In genomic region chr10:48777056-48777455, GRCh38 we compare ENCODE assay signal across 16 cellular contexts.
DNase-seq lines count a peak whose midpoint lies in the region; ATAC-seq and TF ChIP-seq lines count a peak whose summit lies in the region.
"Had no signal": no experiment of that assay in that cellular context is flagged by ENCODE, and none has a peak within 500 bp of the region (broad histone marks: within the 10 kb centered on the region; RNA-seq: fewer than 3 reads in every experiment).

No MANE protein-coding gene starts in this region.

- WGBS in esophagus muscularis mucosa: 78% methylated on average over 3 of the region's 3 CpGs

- no peak for TF ChIP-seq CTCF in esophagus muscularis mucosa (IDR thresholded peaks at IDR 0.05)
- TF ChIP-seq CTCF in osteocyte (IDR thresholded peaks at IDR 0.05): no peak
- no peak for TF ChIP-seq CTCF in upper lobe of right lung (IDR thresholded peaks at IDR 0.05)

- H3K27ac ChIP-seq in esophagus muscularis mucosa (replicated peaks in 1 of 4): no peak overlapping the region
- H3K27ac ChIP-seq in upper lobe of right lung: no peak overlapping the region
- H3K27ac ChIP-seq: GM23248 had no signal

- H3K36me3 ChIP-seq in esophagus muscularis mucosa (no peaks in the 10 kb centered on the region), upper lobe of right lung (no peaks in the 10 kb centered on the region)

- TF ChIP-seq POLR2A in esophagus muscularis mucosa (IDR thresholded peaks at IDR 0.05; ENCODE audit: low read depth): no peak

- no peak for TF ChIP-seq EP300 in esophagus muscularis mucosa (IDR thresholded peaks at IDR 0.05)

- H3K36me3 Mint-ChIP-seq in osteocyte (ENCODE audit: unreplicated experiment): no peaks in the 10 kb centered on the region
- no peaks in the 10 kb centered on the region for H3K36me3 Mint-ChIP-seq in natural killer cell treated with Interleukin-12 subunit alpha and Interleukin-12 subunit beta and Interleukin-15 and Interleukin-18, amount 100 ng/mL, for 72 hours
- H3K36me3 Mint-ChIP-seq: CD4-positive, alpha-beta memory T cell had no signal

- H3K27me3 ChIP-seq in esophagus muscularis mucosa (no peaks in the 10 kb centered on the region), upper lobe of right lung (no peaks in the 10 kb centered on the region)

- H3K4me3 Mint-ChIP-seq in osteocyte (ENCODE audit: unreplicated experiment): no peak overlapping the region
- H3K4me3 Mint-ChIP-seq in natural killer cell treated with Interleukin-12 subunit alpha and Interleukin-12 subunit beta and Interleukin-15 and Interleukin-18, amount 100 ng/mL, for 72 hours: no peak overlapping the region
- H3K4me3 Mint-ChIP-seq: CD4-positive, alpha-beta memory T cell; H9 had no signal

- ATAC-seq in left lobe of liver: no peak
- peak; percentile 20 for ATAC-seq in upper lobe of right lung
- no peak for ATAC-seq in GM18498 (IDR thresholded peaks at IDR 0.05; ENCODE audit: unreplicated experiment)
- ATAC-seq in natural killer cell treated with Interleukin-12 subunit alpha and Interleukin-12 subunit beta and Interleukin-15 and Interleukin-18, amount 100 ng/mL, for 72 hours: no peak
- ATAC-seq: HCT116 had no signal

- no peak overlapping the region for H3K27ac Mint-ChIP-seq in osteocyte (ENCODE audit: unreplicated experiment)
- H3K27ac Mint-ChIP-seq in natural killer cell treated with Interleukin-12 subunit alpha and Interleukin-12 subunit beta and Interleukin-15 and Interleukin-18, amount 100 ng/mL, for 72 hours: no peak overlapping the region
- H3K27ac Mint-ChIP-seq: CD4-positive, alpha-beta memory T cell; H9 had no signal

- no peaks in the 10 kb centered on the region for H3K9me3 ChIP-seq in esophagus muscularis mucosa
- no peaks in the 10 kb centered on the region for H3K9me3 ChIP-seq in upper lobe of right lung

- H3K4me1 Mint-ChIP-seq in osteocyte (ENCODE audit: unreplicated experiment): no peaks in the 10 kb centered on the region
- no peaks in the 10 kb centered on the region for H3K4me1 Mint-ChIP-seq in natural killer cell treated with Interleukin-12 subunit alpha and Interleukin-12 subunit beta and Interleukin-15 and Interleukin-18, amount 100 ng/mL, for 72 hours (ENCODE audit: low read depth in 2 of 2)
- H3K4me1 Mint-ChIP-seq: CD4-positive, alpha-beta memory T cell had no signal

- no peaks in the 10 kb centered on the region for H3K27me3 Mint-ChIP-seq in osteocyte (ENCODE audit: unreplicated experiment)
- H3K27me3 Mint-ChIP-seq in natural killer cell treated with Interleukin-12 subunit alpha and Interleukin-12 subunit beta and Interleukin-15 and Interleukin-18, amount 100 ng/mL, for 72 hours: no peaks in the 10 kb centered on the region

- peak; percentile 57 for DNase-seq in esophagus muscularis mucosa (ENCODE audit: extremely low spot score)
- DNase-seq in left lobe of liver (ENCODE audit: low spot score): peak; percentile 22
- DNase-seq in osteocyte (ENCODE audit: extremely low spot score, unreplicated experiment): peak; percentile 63
- DNase-seq in upper lobe of right lung: no peak
- no peak for DNase-seq in natural killer cell treated with Interleukin-12 subunit alpha and Interleukin-12 subunit beta and Interleukin-15 and Interleukin-18, amount 100 ng/mL, for 72 hours (ENCODE audit: low spot score)
- DNase-seq: C1 segment of cervical spinal cord; Calu3; CD4-positive, alpha-beta memory T cell; COR-L47; DMS53; DMS79 treated with DMSO at 0.1 percent for 48 hours; GF-D8; GM23248; H9 had no signal

- H3K4me1 ChIP-seq in esophagus muscularis mucosa (no peaks in the 10 kb centered on the region), upper lobe of right lung (no peaks in the 10 kb centered on the region)

- intact Hi-C loops in esophagus muscularis mucosa (cut with DNase I) (no loop called here), upper lobe of right lung (cut with DNase I) (no loop called here)

- no peaks in the 10 kb centered on the region for H3K9me3 Mint-ChIP-seq in osteocyte (ENCODE audit: unreplicated experiment)
- H3K9me3 Mint-ChIP-seq in natural killer cell treated with Interleukin-12 subunit alpha and Interleukin-12 subunit beta and Interleukin-15 and Interleukin-18, amount 100 ng/mL, for 72 hours: no peaks in the 10 kb centered on the region
- H3K9me3 Mint-ChIP-seq: H9 had no signal

- H3K4me3 ChIP-seq in esophagus muscularis mucosa (no peak overlapping the region), upper lobe of right lung (no peak overlapping the region)
- H3K4me3 ChIP-seq: GM23248 had no signal

Comparison
In these comparisons a context has a peak if more than half of its experiments do, and no peak if none do; other contexts are left out.
1. DNase-seq: peak in esophagus muscularis mucosa (single experiment), left lobe of liver (single experiment) and osteocyte (single experiment); none in upper lobe of right lung (single experiment) and natural killer cell treated with Interleukin-12 subunit alpha and Interleukin-12 subunit beta and Interleukin-15 and Interleukin-18, amount 100 ng/mL, for 72 hours (single experiment).